ENCODE assay signal across 8 cellular contexts in genomic region chr14:76914533-76915061, GRCh38.
DNase-seq lines count a peak whose midpoint lies in the region; TF ChIP-seq lines count a peak whose summit lies in the region.
"Not testable (repeated sequence)": the region's sequence is repeated elsewhere in the genome, so short reads cannot be mapped to it uniquely, and the experiment has no call there.

No MANE protein-coding gene starts in this region.

- peak; percentile 71 for DNase-seq in NCI-H510A (lab: John Stamatoyannopoulos, UW)
- DNase-seq in T-helper 2 cell treated with Interferon-gamma antibody and Interleukin-4, amounts not matched to agents 5 μg/mL and 100 μg/mL, for 36 hours (ENCODE audit: low spot score); neural progenitor cell (ENCODE audit: low spot score); suprapubic skin (ENCODE audit: low spot score in 2 of 2): not testable (repeated sequence)
- peak; percentile 61 for DNase-seq in mammary epithelial cell
- DNase-seq in hepatocyte (ENCODE audit: low spot score) = peak; percentile 60

- H3K27me3 Mint-ChIP-seq in T-helper 2 cell treated with Interferon-gamma antibody and Interleukin-4, amounts not matched to agents 5 μg/mL and 100 μg/mL, for 36 hours (ENCODE audit: low read depth) = not testable (repeated sequence)
- H3K27me3 Mint-ChIP-seq in neural progenitor cell (ENCODE audit: insufficient read depth, low read depth) = peaks cover 12% of the 10 kb centered on the region

- peak overlapping the region; percentile 14; the same call in 1 of the 2 replicates for H2AFZ ChIP-seq in KMS-11 (ENCODE audit: low read depth)
- H2AFZ ChIP-seq in mammary epithelial cell (ENCODE audit: low read depth, low read length); hepatocyte; neural progenitor cell (replicated peaks): not testable (repeated sequence)

- not testable (repeated sequence) for H3K9me3 ChIP-seq in mammary epithelial cell (replicated peaks; ENCODE audit: insufficient read depth, low read length); hepatocyte (ENCODE audit: low read depth); neural progenitor cell (ENCODE audit: low read depth); suprapubic skin

- not testable (repeated sequence) for H3K4me3 ChIP-seq in KMS-11 (IDR thresholded peaks at IDR 0.05; ENCODE audit: insufficient read depth, low read depth, low read length); mammary epithelial cell (replicated peaks in 1 of 3; ENCODE audit: insufficient read depth in 1 of 3, low read depth in 2 of 3, low read length in 3 of 3); hepatocyte; neural progenitor cell; suprapubic skin

- TF ChIP-seq EP300 in suprapubic skin (IDR thresholded peaks at IDR 0.05) = not testable (repeated sequence)

- WGBS in mammary epithelial cell (ENCODE audit: low coverage, missing lambda C conversion rate) = 70% methylated on average over 3 of the region's 8 CpGs
- WGBS in hepatocyte (ENCODE audit: low lambda C conversion rate, missing lambda C conversion rate) = 73% methylated on average over 8 of the region's 8 CpGs
- WGBS in suprapubic skin = 67% methylated on average over 8 of the region's 8 CpGs

- not testable (repeated sequence) for H3K4me3 Mint-ChIP-seq in T-helper 2 cell treated with Interferon-gamma antibody and Interleukin-4, amounts not matched to agents 5 μg/mL and 100 μg/mL, for 36 hours; neural progenitor cell

- H3K9me3 Mint-ChIP-seq in T-helper 2 cell treated with Interferon-gamma antibody and Interleukin-4, amounts not matched to agents 5 μg/mL and 100 μg/mL, for 36 hours; neural progenitor cell: not testable (repeated sequence)

- not testable (repeated sequence) for H4K20me1 ChIP-seq in KMS-11 (ENCODE audit: insufficient read depth); mammary epithelial cell (ENCODE audit: insufficient read depth, low read length); hepatocyte (ENCODE audit: insufficient read depth, poor library complexity, severe bottlenecking); neural progenitor cell (ENCODE audit: low read depth)

- not testable (repeated sequence) for H3K36me3 Mint-ChIP-seq in T-helper 2 cell treated with Interferon-gamma antibody and Interleukin-4, amounts not matched to agents 5 μg/mL and 100 μg/mL, for 36 hours (ENCODE audit: low read depth); neural progenitor cell

- not testable (repeated sequence) for H3K9ac ChIP-seq in KMS-11; mammary epithelial cell (ENCODE audit: insufficient read depth, low read length); neural progenitor cell

- not testable (repeated sequence) for BruUV-seq in mammary epithelial cell (replicated peaks; lab: Mats Ljungman, UMichigan)

- H3K4me1 ChIP-seq in KMS-11 (ENCODE audit: low read depth, poor library complexity, severe bottlenecking) (peaks cover 35% of the 10 kb centered on the region), mammary epithelial cell (ENCODE audit: insufficient read depth, low read length) (peaks cover 43% of the 10 kb centered on the region), hepatocyte (ENCODE audit: insufficient read depth) (peaks cover 58% of the 10 kb centered on the region), neural progenitor cell (peaks cover 25% of the 10 kb centered on the region), suprapubic skin (peaks cover 67% of the 10 kb centered on the region)

- H3K27ac ChIP-seq in C4-2B (peak overlapping the region; percentile 56), hepatocyte (peak overlapping the region; percentile 65), suprapubic skin (peak overlapping the region; percentile 64)
- H3K27ac ChIP-seq in KMS-11; mammary epithelial cell (ENCODE audit: insufficient read depth, low read depth, low read length); neural progenitor cell: not testable (repeated sequence)

- intact Hi-C loops in mammary epithelial cell (cut with micrococcal nuclease) = not testable (repeated sequence)

- dilution Hi-C loops in mammary epithelial cell (cut with HindIII; ENCODE audit: low sequenced_read_pairs) = not testable (repeated sequence)

- not testable (repeated sequence) for H3K9me2 ChIP-seq in hepatocyte (replicated peaks; ENCODE audit: insufficient read depth)

- H3K4me2 ChIP-seq in KMS-11 = 0 out of 2 replicates have a peak overlapping the region, but pooled peaks have one; percentile 9
- H3K4me2 ChIP-seq in mammary epithelial cell (ENCODE audit: insufficient read depth, low read depth, low read length) = peak overlapping the region; percentile 10
- not testable (repeated sequence) for H3K4me2 ChIP-seq in hepatocyte, neural progenitor cell

- H3K36me3 ChIP-seq in KMS-11 (ENCODE audit: insufficient read depth); mammary epithelial cell (ENCODE audit: insufficient read depth, low read length); hepatocyte (replicated peaks; ENCODE audit: insufficient read depth, low read depth); neural progenitor cell; suprapubic skin: not testable (repeated sequence)

- in situ Hi-C loops in mammary epithelial cell (cut with MboI; ENCODE audit: low sequenced_read_pairs in 2 of 2) = loop anchor here (5.0 to 10.0 kb wide), 4 partner anchors 33 to 150 kb away; no protein-coding TSS in a partner anchor

- peak overlapping the region; percentile 24 for H3K27ac Mint-ChIP-seq in T-helper 2 cell treated with Interferon-gamma antibody and Interleukin-4, amounts not matched to agents 5 μg/mL and 100 μg/mL, for 36 hours
- H3K27ac Mint-ChIP-seq in neural progenitor cell = peak overlapping the region; percentile 84

- H3K4me1 Mint-ChIP-seq in T-helper 2 cell treated with Interferon-gamma antibody and Interleukin-4, amounts not matched to agents 5 μg/mL and 100 μg/mL, for 36 hours (ENCODE audit: low read depth) = peaks cover 41% of the 10 kb centered on the region
- H3K4me1 Mint-ChIP-seq in neural progenitor cell = peaks cover 59% of the 10 kb centered on the region

- CTCF ChIA-PET in mammary epithelial cell (lab: Charles Lee; ENCODE audit: low non-redundant PET) = not testable (repeated sequence)

- H3K27me3 ChIP-seq in KMS-11 (ENCODE audit: insufficient read depth, low read depth); mammary epithelial cell (ENCODE audit: insufficient read depth, low read length); hepatocyte; neural progenitor cell; suprapubic skin: not testable (repeated sequence)

- not testable (repeated sequence) for TF ChIP-seq CTCF in C4-2B (conservative IDR thresholded peaks at IDR 0.05); KMS-11 (conservative IDR thresholded peaks at IDR 0.05; ENCODE audit: low read depth, low read length); mammary epithelial cell (conservative IDR thresholded peaks at IDR 0.05 in 1 of 2, IDR thresholded peaks at IDR 0.05 in 1 of 2; ENCODE audit: extremely low read depth in 1 of 2, insufficient read depth in 1 of 2, low read depth in 1 of 2, low read length in 2 of 2); hepatocyte (IDR thresholded peaks at IDR 0.05; ENCODE audit: poor library complexity); neural progenitor cell (IDR thresholded peaks at IDR 0.05); suprapubic skin (IDR thresholded peaks at IDR 0.05)

- H3F3A ChIP-seq in neural progenitor cell (ENCODE audit: low read depth) = peaks cover 20% of the 10 kb centered on the region

- not testable (repeated sequence) for TF ChIP-seq POLR2A in suprapubic skin (IDR thresholded peaks at IDR 0.05)

- H3K79me2 ChIP-seq in KMS-11 (ENCODE audit: insufficient read depth, low read depth); mammary epithelial cell (ENCODE audit: insufficient read depth, low read length); hepatocyte; neural progenitor cell (ENCODE audit: low read depth): not testable (repeated sequence)
